Comparison of ENCODE assay signal across 8 cellular contexts in genomic region chr2:36408198-36408703, GRCh38. TPM values are rescaled to one million over a fixed set of nuclear protein-coding genes. Genes with fewer than 3 reads are reported as not detected.
A peak's percentile ranks its signal among the peaks of the same experiment; 100 is the strongest.
DNase-seq lines count a peak whose midpoint lies in the region; ATAC-seq, FAIRE-seq and TF ChIP-seq lines count a peak whose summit lies in the region.

No MANE protein-coding gene starts in this region.

- WGBS in A549 (ENCODE audit: missing lambda C conversion rate), result 56% methylated on average over 10 of the region's 10 CpGs
- WGBS in esophagus squamous epithelium, 2 donors, result 38 to 50% methylated on average over 5 to 7 of the region's 10 CpGs
- WGBS in tibial nerve, 2 donors, result 66 to 73% methylated on average over 10 of the region's 10 CpGs

- peak overlapping the region; percentile 93 for H3K4me2 ChIP-seq in A549

- CTCF ChIA-PET in A549 (lab: Yijun Ruan, JAX), result interaction anchor here (0.6 to 2.4 kb wide), 10 partner anchors 9 to 75 kb away, joined by 3 to 12 read pairs (median 4); no protein-coding TSS in a partner anchor

- H3K9me3 ChIP-seq in A549, result no peaks in the 10 kb centered on the region
- no peaks in the 10 kb centered on the region for H3K9me3 ChIP-seq in SJCRH30 (replicated peaks)
- no peaks in the 10 kb centered on the region for H3K9me3 ChIP-seq in esophagus squamous epithelium
- no peaks in the 10 kb centered on the region for H3K9me3 ChIP-seq in tibial nerve

- peak; percentile 59 for FAIRE-seq in A549 (lab: Jason Lieb, UNC)

- TF ChIP-seq RAD21 in A549 (conservative IDR thresholded peaks at IDR 0.05 in 1 of 2, IDR thresholded peaks at IDR 0.05 in 1 of 2), result no peak

- TF ChIP-seq CTCF in A549 (IDR thresholded peaks at IDR 0.05) (no peak), esophagus squamous epithelium (IDR thresholded peaks at IDR 0.05) (no peak), tibial nerve (IDR thresholded peaks at IDR 0.05) (no peak)

- H3K4me3 ChIP-seq in A549 (no peak overlapping the region), SJCRH30 (no peak overlapping the region), esophagus squamous epithelium (peak overlapping the region in 2 of 4 donors; percentile 5 to 10), tibial nerve (no peak overlapping the region)

- intact Hi-C loops in esophagus squamous epithelium (cut with DNase I), result no loop called here

- peak; percentile 13 to 25; a peak in 4 of 6 replicates for ATAC-seq in A549
- ATAC-seq in HG03159 (IDR thresholded peaks at IDR 0.05; ENCODE audit: unreplicated experiment), result no peak
- no peak for ATAC-seq in GM19023 (IDR thresholded peaks at IDR 0.05; ENCODE audit: unreplicated experiment)

- POLR2A ChIA-PET in A549 (lab: Yijun Ruan, JAX), result interaction anchor here (1.2 kb wide), 1 partner anchor 53 kb away, joined by 7 read pairs; the partner anchor contains the start of gene CRIM1

- TF ChIP-seq EP300 in A549 (IDR thresholded peaks at IDR 0.05) (no peak), tibial nerve (IDR thresholded peaks at IDR 0.05) (no peak)

- H3K36me3 ChIP-seq in SJCRH30 (peaks cover 3% of the 10 kb centered on the region; the same call in 1 of the 2 replicates), esophagus squamous epithelium (no peaks in the 10 kb centered on the region), tibial nerve (no peaks in the 10 kb centered on the region)

- DNase-seq in A549 (ENCODE audit: low read depth in 1 of 2, low spot score in 1 of 2), result peak in 1 of 2 experiments; percentile 45
- peak; percentile 64 to 65 for DNase-seq in SJCRH30
- no peak for DNase-seq in esophagus squamous epithelium (lab: John Stamatoyannopoulos, UW)
- DNase-seq in medulla oblongata (ENCODE audit: extremely low spot score), result peak; percentile 29
- no peak for DNase-seq in NCI-H2196 (lab: John Stamatoyannopoulos, UW; ENCODE audit: unreplicated experiment)
- no peak for DNase-seq in tibial nerve (ENCODE audit: low spot score in 2 of 2)

- TF ChIP-seq POLR2A in A549 (IDR thresholded peaks at IDR 0.05; ENCODE audit: low read length) (no peak), esophagus squamous epithelium (IDR thresholded peaks at IDR 0.05) (no peak), tibial nerve (IDR thresholded peaks at IDR 0.05) (no peak)

- H3K27me3 ChIP-seq in SJCRH30, result no peaks in the 10 kb centered on the region
- no peaks in the 10 kb centered on the region for H3K27me3 ChIP-seq in esophagus squamous epithelium
- no peaks in the 10 kb centered on the region for H3K27me3 ChIP-seq in tibial nerve

- H3K4me1 ChIP-seq in A549 (peaks cover 98% of the 10 kb centered on the region), SJCRH30 (peaks cover 23% of the 10 kb centered on the region), esophagus squamous epithelium (peaks cover 10 to 91% (median 44%) of the 10 kb centered on the region in 3 donors), tibial nerve (peaks cover 0 to 76% (median 23%) of the 10 kb centered on the region in 4 donors)

- H3K27ac ChIP-seq in A549, result peak overlapping the region; percentile 86 to 92
- H3K27ac ChIP-seq in SJCRH30, result no peak overlapping the region
- peak overlapping the region; percentile 35 to 77 (median 70) for H3K27ac ChIP-seq in esophagus squamous epithelium
- H3K27ac ChIP-seq in tibial nerve, result peak overlapping the region in 2 of 4 donors; percentile 3 to 54

TF ChIP-seq in A549, 52 proteins besides CTCF, POLR2A, EP300 and RAD21:
- TF ChIP-seq TFCP2L1 (CRISPR knock-in tag; IDR thresholded peaks at IDR 0.05) (0 out of 2 replicates have a peak, but pooled peaks have one; percentile 37), ZSCAN20 (CRISPR knock-in tag; IDR thresholded peaks at IDR 0.05) (no peak), NR3C1 (IDR thresholded peaks at IDR 0.05) (no peak), CBX2 (IDR thresholded peaks at IDR 0.05; ENCODE audit: borderline replicate concordance, low read depth) (no peak), MAX (IDR thresholded peaks at IDR 0.05) (0 out of 2 replicates have a peak, but pooled peaks have one; percentile 25), ZFP36 (IDR thresholded peaks at IDR 0.05; ENCODE audit: borderline replicate concordance, partially characterized antibody) (no peak), RARB (CRISPR knock-in tag; IDR thresholded peaks at IDR 0.05) (no peak)

RNA-seq across cellular contexts. Expression of gene CRIM1, which starts 52.7 kb away (rescaled TPM):
- polyA plus RNA-seq in A549 (2011; rRNA removed) (208 and 275 TPM in 2 replicates), A549 (2017; fragmentation: RNase III; extraction: RNeasy Plus Mini Kit Qiagen cat#74134 plus additional on column Dnase treatment) (127 to 135 TPM (median 130 TPM) in 3 replicates)
- polyA plus RNA-seq in A549 (2012; cell fraction: cytosol; rRNA removed), result 133 and 166 TPM in 2 replicates
- polyA plus RNA-seq in A549 (2012; cell fraction: nucleus; rRNA removed), result 215 and 283 TPM in 2 replicates
- polyA minus RNA-seq in A549 (2011; rRNA and poly(A)+ RNA removed), result 997 and 1,171 TPM in 2 replicates
- total RNA-seq in SJCRH30 (2014; rRNA removed; shearing (Covaris generic)), result 10.2 and 12.6 TPM in 2 replicates
- total RNA-seq in esophagus squamous epithelium (100 to 1,000 TPM in 1 of 4 donors, 10 to 100 TPM in 3; 16.4 to 107 (median 29.9) TPM), tibial nerve (100 to 1,000 TPM; 179 to 229 (median 188) TPM)

Comparison
In these comparisons a context has a peak if more than half of its experiments do, and no peak if none do; other contexts are left out.
1. ATAC-seq: peak in A549 (2 of 2); none in HG03159 (single experiment) and GM19023 (single experiment).
2. DNase-seq: peak in SJCRH30 (2 of 2) and medulla oblongata (single experiment); none in esophagus squamous epithelium (single experiment), NCI-H2196 (single experiment) and tibial nerve (0 of 2).